ENCODE assay signal across 8 cellular contexts in genomic region chr2:85354286-85355072, GRCh38. TPM values are rescaled to one million over a fixed set of nuclear protein-coding genes. Genes with fewer than 3 reads are reported as not detected.
DNase-seq lines count a peak whose midpoint lies in the region; ATAC-seq and TF ChIP-seq lines count a peak whose summit lies in the region.

ELMOD3 (plus strand) TSS chr2:85354769; CDS start chr2:85357199, 2,430 bp downstream.
RETSAT (minus strand) TSS chr2:85354528; CDS start chr2:85354507, 21 bp downstream.

- H3K36me3 ChIP-seq in heart right ventricle (peaks cover 0 to 62% (median 18%) of the 10 kb centered on the region in 9 donors), upper lobe of left lung (peaks cover 10 to 48% (median 29%) of the 10 kb centered on the region in 4 donors)

- intact Hi-C loops in T-helper 1 cell treated with Interleukin-12 subunit alpha and Interleukin-12 subunit beta and Interleukin-4 antibody, amounts not matched to agents 30 ng/mL and 1 ng/mL, for 36 hours (cut with micrococcal nuclease): loop anchor here (1.0 to 5.0 kb wide), 14 partner anchors 26 to 1208 kb away; partner anchors contain the start of genes C2orf68, CHMP3, GGCX and IMMT
- intact Hi-C loops in heart right ventricle (cut with DNase I): loop anchor here in 2 of 10 donors (1.0 to 5.0 kb wide), 2 partner anchors 26 to 183 kb away; partner anchors contain the start of gene MAT2A (in 1 of the 2)
- intact Hi-C loops in posterior cingulate gyrus (cut with DNase I): loop anchor here (2.0 kb wide), 1 partner anchor 64 kb away; the partner anchor contains the start of gene SH2D6

- no peak for TF ChIP-seq CTCF in GM13976 (IDR thresholded peaks at IDR 0.05; ENCODE audit: borderline replicate concordance, control extremely low read depth, extremely low read depth, insufficient read depth, missing control alignments)
- peak in 2 of 9 donors; percentile 8 to 13 for TF ChIP-seq CTCF in heart right ventricle (IDR thresholded peaks at IDR 0.05)
- peak in 2 of 6 experiments; percentile 13 to 28 for TF ChIP-seq CTCF in upper lobe of left lung (IDR thresholded peaks at IDR 0.05)

- TF ChIP-seq EP300 in upper lobe of left lung (IDR thresholded peaks at IDR 0.05): peak in 1 of 4 donors; percentile 72

- H3K4me1 ChIP-seq in heart right ventricle (peaks cover 0 to 46% (median 22%) of the 10 kb centered on the region in 9 donors), upper lobe of left lung (peaks cover 22 to 50% (median 28%) of the 10 kb centered on the region in 4 donors)

- H3K9me3 ChIP-seq in heart right ventricle (no peaks in the 10 kb centered on the region), upper lobe of left lung (no peaks in the 10 kb centered on the region)

- 0 to 1% methylated on average over 42 of the region's 42 CpGs for WGBS in heart right ventricle, 2 donors
- 0 to 2% methylated on average over 24 to 42 of the region's 42 CpGs for WGBS in upper lobe of left lung, 2 donors

- ATAC-seq in HG02870 (IDR thresholded peaks at IDR 0.05; ENCODE audit: unreplicated experiment) (peak; percentile 97), heart right ventricle (peak; percentile 97 to 99 (median 98)), upper lobe of left lung (ENCODE audit: low FRiP score in 2 of 2) (peak; percentile 99)

- TF ChIP-seq POLR2A in upper lobe of left lung (IDR thresholded peaks at IDR 0.05): peak; percentile 52 to 92 (median 84)

- H3K4me3 ChIP-seq in heart right ventricle (peak within 1 kb of the TSS; percentile 52 to 87 (median 68)), upper lobe of left lung (peak within 1 kb of the TSS; percentile 64 to 87 (median 70))

- in situ Hi-C loops in GM13976 (cut with MboI; ENCODE audit: low sequenced_read_pairs, unreplicated experiment): no loop called here

- H3K27me3 ChIP-seq in heart right ventricle: no peaks in the 10 kb centered on the region
- H3K27me3 ChIP-seq in upper lobe of left lung: no peaks in the 10 kb centered on the region

- H3K27ac ChIP-seq in heart right ventricle (peak within 1 kb of the TSS; percentile 38 to 92 (median 90)), upper lobe of left lung (peak within 1 kb of the TSS; percentile 74 to 93 (median 88))

- DNase-seq in GM13976 (ENCODE audit: low spot score) (peak; percentile 97), NCI-H146 treated with DMSO at 0.1 percent for 48 hours (lab: John Stamatoyannopoulos, UW; ENCODE audit: unreplicated experiment) (peak; percentile 95), amniotic epithelial cell (ENCODE audit: low read depth) (peak; percentile 99), heart right ventricle (peak; percentile 93 to 100), posterior cingulate gyrus (peak; percentile 91 to 99 (median 94)), upper lobe of left lung (peak; percentile 93 to 99)

RNA-seq across cellular contexts. Expression of gene ELMOD3, which starts in this region (rescaled TPM):
- total RNA-seq in T-helper 1 cell treated with Interleukin-12 subunit alpha and Interleukin-12 subunit beta and Interleukin-4 antibody, amounts not matched to agents 30 ng/mL and 1 ng/mL, for 36 hours: 21.7 and 22.3 TPM in 2 replicates
- 10 to 100 TPM in 1 of 10 donors, 1 to 10 TPM in 9; 7.3 to 12.5 (median 8.8) TPM for total RNA-seq in heart right ventricle
- 10 to 100 TPM; 11.4 to 23.8 TPM for polyA plus RNA-seq in heart right ventricle
- total RNA-seq in upper lobe of left lung: 10 to 100 TPM; 13.2 to 82.8 (median 24.1) TPM

RNA-seq across cellular contexts. Expression of gene RETSAT, which starts in this region (rescaled TPM):
- total RNA-seq in T-helper 1 cell treated with Interleukin-12 subunit alpha and Interleukin-12 subunit beta and Interleukin-4 antibody, amounts not matched to agents 30 ng/mL and 1 ng/mL, for 36 hours: 27.0 and 32.2 TPM in 2 replicates
- total RNA-seq in heart right ventricle (10 to 100 TPM; 27.9 to 87.4 (median 35.6) TPM), upper lobe of left lung (10 to 100 TPM; 36.7 to 81.5 (median 57.9) TPM)
- polyA plus RNA-seq in heart right ventricle: 10 to 100 TPM; 20.3 to 52.4 TPM

Comparison
In these comparisons a context has a peak if more than half of its experiments do, and no peak if none do; other contexts are left out.
1. Peak in every context shown above with its lines: DNase-seq, ATAC-seq, H3K4me3 ChIP-seq and H3K27ac ChIP-seq.